1 cellular context compared by ENCODE assay signal in genomic region chr12:94745562-94745961, GRCh38.
TF ChIP-seq lines count a peak whose summit lies in the region.

No MANE protein-coding gene starts in this region.

TF ChIP-seq in GM23338, 12 proteins besides CTCF, POLR2A, EP300 and RAD21 (continued from another document):
- TF ChIP-seq ZNF462 (CRISPR knock-in tag; IDR thresholded peaks at IDR 0.05) (no peak), POLR2AphosphoS5 (IDR thresholded peaks at IDR 0.05; ENCODE audit: low read depth) (no peak), ZNF331 (CRISPR knock-in tag; IDR thresholded peaks at IDR 0.05; ENCODE audit: low read depth) (no peak), ETS1 (IDR thresholded peaks at IDR 0.05) (no peak)
TF ChIP-seq in GM23338: peak in this region for 0.
